In the genomic region with DNA sequence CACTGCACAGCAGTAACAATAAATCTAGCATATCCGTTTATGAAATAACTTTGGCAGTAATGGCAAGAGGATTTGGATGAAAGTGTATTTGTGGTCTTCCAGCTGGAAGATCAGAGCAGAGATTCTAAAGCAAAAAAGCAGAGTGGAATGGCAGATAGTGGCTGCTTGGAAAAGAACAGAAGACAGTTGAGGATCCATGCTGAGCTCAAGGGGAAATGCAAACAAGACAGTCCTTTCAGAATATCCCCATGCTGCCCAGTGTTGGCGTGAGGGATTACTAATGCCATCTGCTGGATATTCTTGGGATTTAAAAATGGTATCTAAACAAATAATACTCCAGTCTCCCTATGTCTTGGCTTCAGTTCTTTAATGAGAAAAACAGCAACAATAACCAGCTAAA, we compare ENCODE assay signal across 8 cellular contexts.
DNase-seq lines count a peak whose midpoint lies in the region; ATAC-seq, FAIRE-seq and TF ChIP-seq lines count a peak whose summit lies in the region.

No MANE protein-coding gene starts in this region.

- H3K9ac ChIP-seq in HepG2 (ENCODE audit: insufficient read depth, low read depth, low read length): no peak overlapping the region

- in situ Hi-C loops in brain microvascular endothelial cell (cut with HindIII; ENCODE audit: low pct_ligation_motif_present, low sequenced_read_pairs): no loop called here
- in situ Hi-C loops in HepG2 (cut with HindIII; ENCODE audit: extremely low pct_ligation_motif_present, low pct_unique_long_range_greater_than_20kb): no loop called here

- H3K36me3 ChIP-seq in BE2C: no peaks in the 10 kb centered on the region
- no peaks in the 10 kb centered on the region for H3K36me3 ChIP-seq in HEK293 (ENCODE audit: control insufficient read depth in 2 of 2, insufficient read depth in 1 of 2, low read length in 2 of 2)
- H3K36me3 ChIP-seq in brain microvascular endothelial cell (replicated peaks): no peaks in the 10 kb centered on the region
- H3K36me3 ChIP-seq in HepG2 (replicated peaks in 1 of 2; ENCODE audit: control insufficient read depth in 1 of 2, insufficient read depth in 2 of 2, low read length in 2 of 2): no peaks in the 10 kb centered on the region

- H2AFZ ChIP-seq in HepG2 (ENCODE audit: low read length): no peak overlapping the region

- DNase-seq in BE2C (peak; percentile 9), NCI-H2196 (lab: John Stamatoyannopoulos, UW; ENCODE audit: unreplicated experiment) (peak; percentile 19), brain microvascular endothelial cell (peak; percentile 6), HepG2 (ENCODE audit: low spot score) (peak; percentile 41), germinal center (ENCODE audit: low spot score) (no peak)

- no TSS peak for BruUV-seq in HepG2 (replicated peaks; lab: Mats Ljungman, UMichigan)

- CTCF ChIA-PET in HEK293 (lab: Yijun Ruan, JAX) (interaction anchor here (0.5 to 1.3 kb wide), 7 partner anchors 9 to 1263 kb away, joined by 3 to 6 read pairs (median 3); no protein-coding TSS in a partner anchor), HepG2 (lab: Yijun Ruan, JAX; ENCODE audit: low intra/inter-chr PET ratio, low total read pairs) (no interaction called here)

- peak; percentile 90 for ATAC-seq in HepG2
- ATAC-seq in HG02938 (IDR thresholded peaks at IDR 0.05; ENCODE audit: unreplicated experiment): no peak
- ATAC-seq in GM18520 (IDR thresholded peaks at IDR 0.05; ENCODE audit: unreplicated experiment): no peak

- TF ChIP-seq POLR2A in HepG2 (IDR thresholded peaks at IDR 0.05; ENCODE audit: insufficient read depth in 1 of 2, low read depth in 2 of 2, low read length in 2 of 2): no peak

- H3K4me2 ChIP-seq in HepG2 (ENCODE audit: low read depth, low read length): no peak overlapping the region

- POLR2A ChIA-PET in HEK293 (lab: Yijun Ruan, JAX) (no interaction called here), HepG2 (lab: Yijun Ruan, JAX) (no interaction called here)

- TF ChIP-seq EP300 in HepG2 (IDR thresholded peaks at IDR 0.05; ENCODE audit: low read depth in 2 of 2, low read length in 2 of 2) (no peak), HepG2 (CRISPR knock-in tag; IDR thresholded peaks at IDR 0.05; ENCODE audit: borderline replicate concordance) (no peak)

- H3K4me1 ChIP-seq in BE2C: no peaks in the 10 kb centered on the region
- no peaks in the 10 kb centered on the region for H3K4me1 ChIP-seq in HEK293 (ENCODE audit: control insufficient read depth, insufficient read depth, low read length)
- H3K4me1 ChIP-seq in HepG2 (ENCODE audit: insufficient read depth, low read length): no peaks in the 10 kb centered on the region

- WGBS in HepG2 (ENCODE audit: low lambda C conversion rate): 0% methylated on average over 2 of the region's 2 CpGs

- no peak for TF ChIP-seq RAD21 in HepG2 (CRISPR knock-in tag; IDR thresholded peaks at IDR 0.05)

- no peaks in the 10 kb centered on the region for H3K79me2 ChIP-seq in HepG2 (ENCODE audit: insufficient read depth, low read length)

- H3K27ac ChIP-seq in HEK293 (ENCODE audit: extremely low read depth, low read depth, low read length) (no peak overlapping the region), brain microvascular endothelial cell (no peak overlapping the region), HepG2 (ENCODE audit: extremely low read length, insufficient read depth, low read length) (no peak overlapping the region)

- intact Hi-C loops in HepG2 (cut with micrococcal nuclease; ENCODE audit: unreplicated experiment): no loop called here

- H3K9me3 ChIP-seq in BE2C: no peaks in the 10 kb centered on the region
- H3K9me3 ChIP-seq in HEK293 (ENCODE audit: control insufficient read depth, insufficient read depth, low read depth, low read length): no peaks in the 10 kb centered on the region
- H3K9me3 ChIP-seq in HepG2 (ENCODE audit: low read length): no peaks in the 10 kb centered on the region

- no peaks in the 10 kb centered on the region for H4K20me1 ChIP-seq in HepG2 (ENCODE audit: insufficient read depth, low read length)

- H3K4me3 ChIP-seq in BE2C (ENCODE audit: low read depth, low read length): no peak overlapping the region
- no peak overlapping the region for H3K4me3 ChIP-seq in HEK293 (ENCODE audit: low read depth, low read length)
- no peak overlapping the region for H3K4me3 ChIP-seq in brain microvascular endothelial cell (ENCODE audit: low read depth, low read length)
- no peak overlapping the region for H3K4me3 ChIP-seq in HepG2 (replicated peaks in 1 of 3; ENCODE audit: insufficient read depth in 1 of 3, low read depth in 2 of 3, low read length in 3 of 3)

- no peaks in the 10 kb centered on the region for H3K27me3 ChIP-seq in BE2C
- no peaks in the 10 kb centered on the region for H3K27me3 ChIP-seq in brain microvascular endothelial cell (replicated peaks)
- H3K27me3 ChIP-seq in HepG2 (ENCODE audit: control insufficient read depth in 1 of 2, insufficient read depth in 2 of 2, low read length in 2 of 2): no peaks in the 10 kb centered on the region

- peak; percentile 65 for TF ChIP-seq CTCF in BE2C (IDR thresholded peaks at IDR 0.05; ENCODE audit: low read depth, low read length)
- no peak for TF ChIP-seq CTCF in HEK293 (tag by site-specific recombination; IDR thresholded peaks at IDR 0.05)
- peak; percentile 62 for TF ChIP-seq CTCF in brain microvascular endothelial cell (IDR thresholded peaks at IDR 0.05; ENCODE audit: low read depth, low read length, missing control alignments)
- TF ChIP-seq CTCF in HepG2 (CRISPR knock-in tag; IDR thresholded peaks at IDR 0.05): peak; percentile 59

- peak; percentile 26 for FAIRE-seq in HepG2 (lab: Jason Lieb, UNC)

TF ChIP-seq in HEK293, 187 proteins besides CTCF, POLR2A, EP300 and RAD21:
- TF ChIP-seq, protein P1, sequence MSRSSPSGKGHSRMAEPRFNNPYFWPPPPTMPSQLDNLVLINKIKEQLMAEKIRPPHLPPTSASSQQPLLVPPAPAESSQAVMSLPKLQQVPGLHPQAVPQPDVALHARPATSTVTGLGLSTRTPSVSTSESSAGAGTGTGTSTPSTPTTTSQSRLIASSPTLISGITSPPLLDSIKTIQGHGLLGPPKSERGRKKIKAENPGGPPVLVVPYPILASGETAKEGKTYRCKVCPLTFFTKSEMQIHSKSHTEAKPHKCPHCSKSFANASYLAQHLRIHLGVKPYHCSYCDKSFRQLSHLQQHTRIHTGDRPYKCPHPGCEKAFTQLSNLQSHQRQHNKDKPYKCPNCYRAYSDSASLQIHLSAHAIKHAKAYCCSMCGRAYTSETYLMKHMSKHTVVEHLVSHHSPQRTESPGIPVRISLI (tag by site-specific recombination; IDR thresholded peaks at IDR 0.05): no peak
- TF ChIP-seq ZNF654 (tag by site-specific recombination; IDR thresholded peaks at IDR 0.05; ENCODE audit: low read depth): peak; percentile 54

TF ChIP-seq in HepG2, 621 proteins besides CTCF, POLR2A, EP300 and RAD21:
- peak; percentile 62; the same call in 1 of the 2 replicates for TF ChIP-seq SMC3 (IDR thresholded peaks at IDR 0.05; ENCODE audit: low read length)
- TF ChIP-seq, protein P2, sequence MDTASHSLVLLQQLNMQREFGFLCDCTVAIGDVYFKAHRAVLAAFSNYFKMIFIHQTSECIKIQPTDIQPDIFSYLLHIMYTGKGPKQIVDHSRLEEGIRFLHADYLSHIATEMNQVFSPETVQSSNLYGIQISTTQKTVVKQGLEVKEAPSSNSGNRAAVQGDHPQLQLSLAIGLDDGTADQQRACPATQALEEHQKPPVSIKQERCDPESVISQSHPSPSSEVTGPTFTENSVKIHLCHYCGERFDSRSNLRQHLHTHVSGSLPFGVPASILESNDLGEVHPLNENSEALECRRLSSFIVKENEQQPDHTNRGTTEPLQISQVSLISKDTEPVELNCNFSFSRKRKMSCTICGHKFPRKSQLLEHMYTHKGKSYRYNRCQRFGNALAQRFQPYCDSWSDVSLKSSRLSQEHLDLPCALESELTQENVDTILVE (CRISPR knock-in tag; IDR thresholded peaks at IDR 0.05): no peak
- peak; percentile 59 for TF ChIP-seq STAG1 (CRISPR knock-in tag; IDR thresholded peaks at IDR 0.05)
- TF ChIP-seq ISX (CRISPR knock-in tag; conservative IDR thresholded peaks at IDR 0.05): no peak
TF ChIP-seq in HepG2: peak in this region for 2.
